Comparison of ENCODE assay signal across 9 cellular contexts in genomic region chr17:41972571-41973411, GRCh38. TPM values are rescaled to one million over a fixed set of nuclear protein-coding genes. Genes with fewer than 3 reads are reported as not detected.
DNase-seq lines count a peak whose midpoint lies in the region; ATAC-seq and TF ChIP-seq lines count a peak whose summit lies in the region.
"Had no signal": no experiment of that assay in that cellular context is flagged by ENCODE, and none has a peak within 500 bp of the region (broad histone marks: within the 10 kb centered on the region; RNA-seq: fewer than 3 reads in every experiment).

No MANE protein-coding gene starts in this region.

- TF ChIP-seq EP300 in upper lobe of left lung (IDR thresholded peaks at IDR 0.05), result no peak

- H3K27ac Mint-ChIP-seq in MCF 10A (ENCODE audit: low read depth, unreplicated experiment) (no peak overlapping the region), activated B cell treated with CpG ODN at 0.5 μM for 24 hours (peak overlapping the region; percentile 56), WTC11 (no peak overlapping the region)

- no TSS peak for BruUV-seq in MCF 10A (replicated peaks; lab: Mats Ljungman, UMichigan)

- in situ Hi-C loops in T47D (cut with HindIII; ENCODE audit: low pct_unique_long_range_greater_than_20kb, low sequenced_read_pairs), result no loop called here

- H3K4me1 Mint-ChIP-seq in MCF 10A (ENCODE audit: insufficient read depth, unreplicated experiment) (peaks cover 10% of the 10 kb centered on the region), activated B cell treated with CpG ODN at 0.5 μM for 24 hours (peaks cover 61% of the 10 kb centered on the region), WTC11 (peaks cover 5% of the 10 kb centered on the region)

- no peak overlapping the region for H3K4me3 Mint-ChIP-seq in MCF 10A (ENCODE audit: unreplicated experiment)
- peak overlapping the region; percentile 25 for H3K4me3 Mint-ChIP-seq in activated B cell treated with CpG ODN at 0.5 μM for 24 hours
- H3K4me3 Mint-ChIP-seq in WTC11, result no peak overlapping the region

- no peaks in the 10 kb centered on the region for H3K9me3 ChIP-seq in upper lobe of left lung

- no peaks in the 10 kb centered on the region for H3K27me3 ChIP-seq in upper lobe of left lung

- TF ChIP-seq CTCF in MCF 10A (IDR thresholded peaks at IDR 0.05; ENCODE audit: unreplicated experiment), result no peak
- TF ChIP-seq CTCF in activated B cell treated with CpG ODN at 0.5 μM for 24 hours (IDR thresholded peaks at IDR 0.05), result no peak
- no peak for TF ChIP-seq CTCF in upper lobe of left lung (IDR thresholded peaks at IDR 0.05)
- no peak for TF ChIP-seq CTCF in WTC11 (IDR thresholded peaks at IDR 0.05)

- H3K27me3 Mint-ChIP-seq in MCF 10A (ENCODE audit: insufficient read depth, unreplicated experiment) (no peaks in the 10 kb centered on the region), activated B cell treated with CpG ODN at 0.5 μM for 24 hours (no peaks in the 10 kb centered on the region), WTC11 (ENCODE audit: low read depth) (no peaks in the 10 kb centered on the region)

- 56 to 74% methylated on average over 18 to 22 of the region's 22 CpGs for WGBS in upper lobe of left lung, 2 donors

- peaks cover 12 to 30% (median 20%) of the 10 kb centered on the region in 4 donors for H3K4me1 ChIP-seq in upper lobe of left lung

- no peaks in the 10 kb centered on the region for H3K9me3 Mint-ChIP-seq in MCF 10A (ENCODE audit: unreplicated experiment)
- H3K9me3 Mint-ChIP-seq in activated B cell treated with CpG ODN at 0.5 μM for 24 hours, result no peaks in the 10 kb centered on the region
- H3K9me3 Mint-ChIP-seq in WTC11, result no peaks in the 10 kb centered on the region

- peak overlapping the region; percentile 8 to 53 (median 32) for H3K27ac ChIP-seq in upper lobe of left lung

- intact Hi-C loops in MCF 10A (cut with micrococcal nuclease), result no loop called here
- intact Hi-C loops in activated B cell treated with CpG ODN at 0.5 μM for 24 hours (cut with micrococcal nuclease), result no loop called here

- POLR2A ChIA-PET in MCF 10A (lab: Yijun Ruan, JAX), result interaction anchor here (0.7 to 1.2 kb wide), 3 partner anchors 29 to 48 kb away, joined by 3 to 4 read pairs (median 4); partner anchors contain the start of genes DNAJC7 and NKIRAS2
- POLR2A ChIA-PET in activated B cell treated with CpG ODN at 0.5 μM for 24 hours (lab: Charles Lee), result interaction anchor here (0.6 to 2.2 kb wide), 5 partner anchors 14 to 321 kb away, joined by 3 to 12 read pairs (median 4); partner anchors contain the start of genes DNAJC7, KAT2A and NKIRAS2
- POLR2A ChIA-PET in WTC11 (lab: Charles Lee), result no interaction called here

- no peak overlapping the region for H3K4me3 ChIP-seq in upper lobe of left lung

- CTCF ChIA-PET in MCF 10A (lab: Yijun Ruan, JAX) (interaction anchor here (0.6 to 0.7 kb wide), 2 partner anchors 555 to 844 kb away, joined by 3 to 5 read pairs; no protein-coding TSS in a partner anchor), activated B cell treated with CpG ODN at 0.5 μM for 24 hours (lab: Charles Lee) (interaction anchor here (0.9 kb wide), 1 partner anchor 10 kb away, joined by 3 read pairs; no protein-coding TSS in a partner anchor), WTC11 (lab: Charles Lee) (interaction anchor here (0.5 to 1.6 kb wide), 3 partner anchors 14 to 186 kb away, joined by 3 to 4 read pairs (median 3); partner anchors contain the start of genes JUP and ODAD4)

- H3K36me3 Mint-ChIP-seq in MCF 10A (ENCODE audit: insufficient read depth, unreplicated experiment) (peaks cover 88% of the 10 kb centered on the region), activated B cell treated with CpG ODN at 0.5 μM for 24 hours (ENCODE audit: low read depth) (peaks cover 68% of the 10 kb centered on the region), WTC11 (peaks cover 39% of the 10 kb centered on the region)

- TF ChIP-seq POLR2A in upper lobe of left lung (IDR thresholded peaks at IDR 0.05), result no peak

- peak; percentile 94 to 99 for DNase-seq in T47D (ENCODE audit: low read depth in 1 of 2, low spot score in 1 of 2)
- no peak for DNase-seq in MCF 10A (ENCODE audit: unreplicated experiment)
- peak; percentile 30 for DNase-seq in activated B cell treated with CpG ODN at 0.5 μM for 24 hours
- DNase-seq in left lobe of liver (ENCODE audit: low spot score), result peak; percentile 79
- peak in 1 of 2 donors; percentile 67 for DNase-seq in upper lobe of left lung
- no peak for DNase-seq in NOMO-1 treated with DMSO at 0.1 percent for 48 hours (lab: John Stamatoyannopoulos, UW; ENCODE audit: unreplicated experiment)
- DNase-seq in WTC11 (ENCODE audit: low spot score), result no peak
- no peak for DNase-seq in stimulated activated CD4-positive, alpha-beta T cell treated with anti-CD3 and anti-CD28 coated beads, Interleukin-1b, Interleukin-23, amount 100 ng/mL, for 48 hours
- DNase-seq: COR-L47 had no signal

- H3K36me3 ChIP-seq in upper lobe of left lung, result peaks cover 13 to 86% (median 65%) of the 10 kb centered on the region in 4 donors

- ATAC-seq in activated B cell treated with CpG ODN at 0.5 μM for 24 hours (ENCODE audit: low read depth) (peak; percentile 87), left lobe of liver (peak; percentile 78), upper lobe of left lung (ENCODE audit: low FRiP score in 2 of 2) (peak in 1 of 2 donors; percentile 7), WTC11 (no peak)

TF ChIP-seq in WTC11, 78 proteins besides CTCF, POLR2A, EP300 and RAD21 (continues in another document):
- TF ChIP-seq, protein P1, sequence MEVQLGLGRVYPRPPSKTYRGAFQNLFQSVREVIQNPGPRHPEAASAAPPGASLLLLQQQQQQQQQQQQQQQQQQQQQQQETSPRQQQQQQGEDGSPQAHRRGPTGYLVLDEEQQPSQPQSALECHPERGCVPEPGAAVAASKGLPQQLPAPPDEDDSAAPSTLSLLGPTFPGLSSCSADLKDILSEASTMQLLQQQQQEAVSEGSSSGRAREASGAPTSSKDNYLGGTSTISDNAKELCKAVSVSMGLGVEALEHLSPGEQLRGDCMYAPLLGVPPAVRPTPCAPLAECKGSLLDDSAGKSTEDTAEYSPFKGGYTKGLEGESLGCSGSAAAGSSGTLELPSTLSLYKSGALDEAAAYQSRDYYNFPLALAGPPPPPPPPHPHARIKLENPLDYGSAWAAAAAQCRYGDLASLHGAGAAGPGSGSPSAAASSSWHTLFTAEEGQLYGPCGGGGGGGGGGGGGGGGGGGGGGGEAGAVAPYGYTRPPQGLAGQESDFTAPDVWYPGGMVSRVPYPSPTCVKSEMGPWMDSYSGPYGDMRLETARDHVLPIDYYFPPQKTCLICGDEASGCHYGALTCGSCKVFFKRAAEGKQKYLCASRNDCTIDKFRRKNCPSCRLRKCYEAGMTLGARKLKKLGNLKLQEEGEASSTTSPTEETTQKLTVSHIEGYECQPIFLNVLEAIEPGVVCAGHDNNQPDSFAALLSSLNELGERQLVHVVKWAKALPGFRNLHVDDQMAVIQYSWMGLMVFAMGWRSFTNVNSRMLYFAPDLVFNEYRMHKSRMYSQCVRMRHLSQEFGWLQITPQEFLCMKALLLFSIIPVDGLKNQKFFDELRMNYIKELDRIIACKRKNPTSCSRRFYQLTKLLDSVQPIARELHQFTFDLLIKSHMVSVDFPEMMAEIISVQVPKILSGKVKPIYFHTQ (CRISPR knock-in tag; IDR thresholded peaks at IDR 0.05), result no peak
- no peak for TF ChIP-seq ZNF512 (CRISPR knock-in tag; IDR thresholded peaks at IDR 0.05; ENCODE audit: borderline replicate concordance)
- no peak for TF ChIP-seq NR2C2 (CRISPR knock-in tag; IDR thresholded peaks at IDR 0.05)
- TF ChIP-seq ZNF396 (CRISPR knock-in tag; IDR thresholded peaks at IDR 0.05; ENCODE audit: borderline replicate concordance), result no peak

RNA-seq across cellular contexts. Expression of gene CNP, which starts 6.2 kb away (rescaled TPM):
- 42.6 and 46.2 TPM in 2 replicates for total RNA-seq in MCF 10A (2022)
- total RNA-seq in activated B cell treated with CpG ODN at 0.5 μM for 24 hours, result 47.2 and 48.0 TPM in 2 replicates
- total RNA-seq in left lobe of liver, result 31.4 TPM
- total RNA-seq in upper lobe of left lung, result 10 to 100 TPM; 33.4 to 62.3 (median 45.3) TPM
- total RNA-seq in WTC11 (2021), result 52.5 to 54.2 TPM (median 53.9 TPM) in 3 replicates

RNA-seq across cellular contexts. Expression of gene ODAD4, which starts 42.4 kb away (rescaled TPM):
- 0.96 and 1.3 TPM in 2 replicates for total RNA-seq in MCF 10A (2022)
- 0.56 and 1.1 TPM in 2 replicates for total RNA-seq in activated B cell treated with CpG ODN at 0.5 μM for 24 hours
- 0.30 TPM for total RNA-seq in left lobe of liver
- total RNA-seq in upper lobe of left lung, result 10 to 100 TPM in 2 of 6 donors, 1 to 10 TPM in 4; 1.2 to 16.9 (median 4.8) TPM
- 1.2 to 2.1 TPM (median 1.9 TPM) in 3 replicates for total RNA-seq in WTC11 (2021)

RNA-seq across cellular contexts. Expression of gene DNAJC7, which starts 44.4 kb away (rescaled TPM):
- 112 and 130 TPM in 2 replicates for total RNA-seq in MCF 10A (2022)
- total RNA-seq in activated B cell treated with CpG ODN at 0.5 μM for 24 hours, result 130 and 152 TPM in 2 replicates
- 33.2 TPM for total RNA-seq in left lobe of liver
- 100 to 1,000 TPM in 1 of 6 donors, 10 to 100 TPM in 5; 53.2 to 109 (median 73.5) TPM for total RNA-seq in upper lobe of left lung
- 111 to 140 TPM (median 114 TPM) in 3 replicates for total RNA-seq in WTC11 (2021)

RNA-seq across cellular contexts. Expression of gene NKIRAS2, which starts 47.1 kb away (rescaled TPM):
- total RNA-seq in MCF 10A (2022) (34.1 and 40.0 TPM in 2 replicates), activated B cell treated with CpG ODN at 0.5 μM for 24 hours (23.9 and 25.8 TPM in 2 replicates), left lobe of liver (12.9 TPM), upper lobe of left lung (10 to 100 TPM; 27.2 to 36.6 (median 31.0) TPM), WTC11 (2021) (31.9 to 37.3 TPM (median 36.1 TPM) in 3 replicates)

RNA-seq across cellular contexts. Expression of gene ACLY, which starts 54.0 kb away (rescaled TPM):
- total RNA-seq in MCF 10A (2022) (67.7 and 67.9 TPM in 2 replicates), activated B cell treated with CpG ODN at 0.5 μM for 24 hours (133 and 143 TPM in 2 replicates), left lobe of liver (20.9 TPM), upper lobe of left lung (100 to 1,000 TPM in 2 of 6 donors, 10 to 100 TPM in 4; 41.9 to 132 (median 84.6) TPM), WTC11 (2021) (312 to 350 TPM (median 316 TPM) in 3 replicates)

Comparison
In these comparisons a context has a peak if more than half of its experiments do, and no peak if none do; other contexts are left out.
1. DNase-seq: peak in T47D (2 of 2), activated B cell treated with CpG ODN at 0.5 μM for 24 hours (single experiment) and left lobe of liver (single experiment); none in MCF 10A (single experiment), NOMO-1 treated with DMSO at 0.1 percent for 48 hours (single experiment), WTC11 (single experiment) and stimulated activated CD4-positive, alpha-beta T cell treated with anti-CD3 and anti-CD28 coated beads, Interleukin-1b, Interleukin-23, amount 100 ng/mL, for 48 hours (single experiment).